ENCODE assay signal across 8 cellular contexts in the genomic region with DNA sequence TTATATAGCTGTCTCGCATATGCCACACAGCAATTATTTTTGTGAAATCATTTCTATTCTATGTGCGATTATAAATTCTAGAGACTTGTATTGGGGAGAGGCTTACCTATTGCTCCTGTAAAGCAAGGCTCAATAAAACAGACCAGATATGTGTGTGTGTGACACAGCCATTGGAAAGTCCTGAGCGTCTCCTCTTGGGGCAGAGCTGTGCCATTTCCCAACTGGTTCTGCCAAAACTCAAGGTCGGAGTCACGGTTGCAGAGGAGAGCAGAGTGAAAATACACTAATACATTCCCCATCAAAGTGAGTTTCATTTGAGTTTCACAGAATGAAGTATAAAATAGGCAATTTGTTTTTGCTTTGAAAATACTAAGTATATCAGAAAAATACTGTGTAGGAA.
"Had no signal": no experiment of that assay in that cellular context is flagged by ENCODE, and none has a peak within 500 bp of the region (broad histone marks: within the 10 kb centered on the region; RNA-seq: fewer than 3 reads in every experiment).

No MANE protein-coding gene starts in this region.

- H3K4me3 ChIP-seq: HAP-1, K562 had no signal

- H3K4me3 Mint-ChIP-seq: HFFc6 had no signal

- H3K4me1 ChIP-seq: HAP-1 had no signal

- H3K9me3 ChIP-seq: HAP-1 had no signal

- ATAC-seq: HCT116, K562 had no signal

- FAIRE-seq: K562 had no signal

- H3K36me3 ChIP-seq: HAP-1 had no signal

- H3K27ac Mint-ChIP-seq: HFFc6 had no signal

- H3K27ac ChIP-seq: HL-60 had no signal

- DNase-seq: H7, HFFc6, IMR-90, KG1 had no signal
